1 cellular context compared by ENCODE assay signal in genomic region chr2:33599175-33599942, GRCh38.
TF ChIP-seq lines count a peak whose summit lies in the region.

Gene FAM98A (minus strand): TSS chr2:33599299. CDS start chr2:33599221, 78 bp downstream.

TF ChIP-seq in SK-N-SH treated with all-trans-retinoic acid at 6 μM for 48 hours, 23 proteins besides CTCF, POLR2A, EP300 and RAD21 (continued from another document):
- TF ChIP-seq, protein P1, sequence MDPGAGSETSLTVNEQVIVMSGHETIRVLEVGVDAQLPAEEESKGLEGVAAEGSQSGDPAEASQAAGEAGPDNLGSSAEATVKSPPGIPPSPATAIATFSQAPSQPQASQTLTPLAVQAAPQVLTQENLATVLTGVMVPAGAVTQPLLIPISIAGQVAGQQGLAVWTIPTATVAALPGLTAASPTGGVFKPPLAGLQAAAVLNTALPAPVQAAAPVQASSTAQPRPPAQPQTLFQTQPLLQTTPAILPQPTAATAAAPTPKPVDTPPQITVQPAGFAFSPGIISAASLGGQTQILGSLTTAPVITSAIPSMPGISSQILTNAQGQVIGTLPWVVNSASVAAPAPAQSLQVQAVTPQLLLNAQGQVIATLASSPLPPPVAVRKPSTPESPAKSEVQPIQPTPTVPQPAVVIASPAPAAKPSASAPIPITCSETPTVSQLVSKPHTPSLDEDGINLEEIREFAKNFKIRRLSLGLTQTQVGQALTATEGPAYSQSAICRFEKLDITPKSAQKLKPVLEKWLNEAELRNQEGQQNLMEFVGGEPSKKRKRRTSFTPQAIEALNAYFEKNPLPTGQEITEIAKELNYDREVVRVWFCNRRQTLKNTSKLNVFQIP (CRISPR knock-in tag; IDR thresholded peaks at IDR 0.05; ENCODE audit: borderline replicate concordance, low read depth) = no peak
- TF ChIP-seq ZC3H10 (CRISPR knock-in tag; IDR thresholded peaks at IDR 0.05) = no peak
